Comparison of ENCODE assay signal across 1 cellular context in the genomic region with DNA sequence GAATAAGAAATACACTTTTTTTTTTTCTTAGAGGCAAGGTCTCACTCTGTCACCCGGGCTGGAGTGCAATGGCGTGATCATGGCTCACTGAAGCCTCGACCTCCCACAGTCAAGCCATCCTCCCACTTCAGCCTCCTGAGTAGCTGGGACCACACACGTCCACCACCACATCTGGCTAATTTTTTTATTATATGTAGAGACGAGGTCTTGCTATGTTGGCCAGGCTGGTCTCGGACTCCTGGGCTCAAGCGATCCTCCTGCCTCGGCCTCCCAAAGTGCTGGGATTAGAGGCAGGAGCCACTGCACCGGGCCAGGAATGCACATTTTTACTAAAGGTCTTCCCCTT.
TF ChIP-seq lines count a peak whose summit lies in the region.

No MANE protein-coding gene starts in this region.

TF ChIP-seq in HepG2, 621 proteins besides CTCF, POLR2A, EP300 and RAD21 (continued from another document and continues in another):
- TF ChIP-seq ZNF7 (CRISPR knock-in tag; IDR thresholded peaks at IDR 0.05) (no peak), YEATS4 (CRISPR knock-in tag; IDR thresholded peaks at IDR 0.05; ENCODE audit: borderline replicate concordance) (no peak), ZNF20 (CRISPR knock-in tag; IDR thresholded peaks at IDR 0.05) (0 out of 2 replicates have a peak, but pooled peaks have one; percentile 70), NFYC (CRISPR knock-in tag; IDR thresholded peaks at IDR 0.05) (no peak), PAX8 (CRISPR knock-in tag; IDR thresholded peaks at IDR 0.05; ENCODE audit: borderline replicate concordance) (0 out of 2 replicates have a peak, but pooled peaks have one; percentile 11), NFATC3 (CRISPR knock-in tag; IDR thresholded peaks at IDR 0.05) (no peak), SRY (CRISPR knock-in tag; IDR thresholded peaks at IDR 0.05) (no peak), ZNF383 (CRISPR knock-in tag; IDR thresholded peaks at IDR 0.05; ENCODE audit: borderline replicate concordance) (no peak), SRSF9 (IDR thresholded peaks at IDR 0.05; ENCODE audit: borderline replicate concordance, insufficient read depth, low read depth, low read length, poor library complexity, severe bottlenecking) (no peak), NFIB (CRISPR knock-in tag; IDR thresholded peaks at IDR 0.05; ENCODE audit: borderline replicate concordance) (no peak), HMGXB4 (CRISPR knock-in tag; IDR thresholded peaks at IDR 0.05; ENCODE audit: borderline replicate concordance in 1 of 2, low read depth in 1 of 2) (0 out of 4 replicates have a peak, but pooled peaks of 1 of the 2 experiments have one; percentile 8), ZNF562 (CRISPR knock-in tag; IDR thresholded peaks at IDR 0.05; ENCODE audit: borderline replicate concordance) (no peak), ZBTB2 (CRISPR knock-in tag; IDR thresholded peaks at IDR 0.05; ENCODE audit: low read depth) (no peak), ZNF530 (CRISPR knock-in tag; IDR thresholded peaks at IDR 0.05; ENCODE audit: low read depth) (no peak), NFE2L1 (CRISPR knock-in tag; IDR thresholded peaks at IDR 0.05; ENCODE audit: borderline replicate concordance) (no peak), SKIL (CRISPR knock-in tag; IDR thresholded peaks at IDR 0.05; ENCODE audit: borderline replicate concordance) (no peak), NFKB2 (CRISPR knock-in tag; IDR thresholded peaks at IDR 0.05; ENCODE audit: borderline replicate concordance) (no peak), SIN3A (IDR thresholded peaks at IDR 0.05; ENCODE audit: borderline replicate concordance, low read depth, low read length) (0 out of 2 replicates have a peak, but pooled peaks have one; percentile 4), ETV5 (CRISPR knock-in tag; IDR thresholded peaks at IDR 0.05; ENCODE audit: borderline replicate concordance) (no peak), U2AF1 (optimal IDR thresholded peaks at IDR 0.05; ENCODE audit: low read depth, low read length) (no peak), RXRB (CRISPR knock-in tag; IDR thresholded peaks at IDR 0.05; ENCODE audit: borderline replicate concordance) (no peak), ZNF703 (CRISPR knock-in tag; IDR thresholded peaks at IDR 0.05; ENCODE audit: borderline replicate concordance) (no peak), ZNF354B (CRISPR knock-in tag; IDR thresholded peaks at IDR 0.05) (no peak), ZFYVE20 (CRISPR knock-in tag; IDR thresholded peaks at IDR 0.05; ENCODE audit: borderline replicate concordance, low read depth) (no peak), ZSCAN20 (CRISPR knock-in tag; IDR thresholded peaks at IDR 0.05; ENCODE audit: borderline replicate concordance) (no peak), ZNF552 (CRISPR knock-in tag; IDR thresholded peaks at IDR 0.05; ENCODE audit: borderline replicate concordance) (no peak), RCOR2 (CRISPR knock-in tag; IDR thresholded peaks at IDR 0.05) (0 out of 2 replicates have a peak, but pooled peaks have one; percentile 2), KMT2B (CRISPR knock-in tag; IDR thresholded peaks at IDR 0.05) (no peak), HNF1B (CRISPR knock-in tag; IDR thresholded peaks at IDR 0.05) (no peak), ZFX (CRISPR knock-in tag; IDR thresholded peaks at IDR 0.05; ENCODE audit: low read depth) (no peak), NR2F1 (CRISPR knock-in tag; IDR thresholded peaks at IDR 0.05) (no peak), ZNF670 (CRISPR knock-in tag; IDR thresholded peaks at IDR 0.05; ENCODE audit: borderline replicate concordance) (peak; percentile 67; the same call in 1 of the 2 replicates), CBX1 (IDR thresholded peaks at IDR 0.05; ENCODE audit: low read depth) (no peak), ZNF772 (CRISPR knock-in tag; IDR thresholded peaks at IDR 0.05) (0 out of 2 replicates have a peak, but pooled peaks have one; percentile 27), MTA1 (CRISPR knock-in tag; IDR thresholded peaks at IDR 0.05; ENCODE audit: borderline replicate concordance) (no peak), PHF21A (CRISPR knock-in tag; IDR thresholded peaks at IDR 0.05) (no peak), ZNF264 (CRISPR knock-in tag; IDR thresholded peaks at IDR 0.05) (0 out of 2 replicates have a peak, but pooled peaks have one; percentile 2), ZNF180 (CRISPR knock-in tag; IDR thresholded peaks at IDR 0.05; ENCODE audit: borderline replicate concordance, low read depth) (no peak), ZNF891 (CRISPR knock-in tag; IDR thresholded peaks at IDR 0.05) (no peak), ISX (CRISPR knock-in tag; conservative IDR thresholded peaks at IDR 0.05) (no peak), SP1 (IDR thresholded peaks at IDR 0.05) (no peak), SP1 (CRISPR knock-in tag; IDR thresholded peaks at IDR 0.05) (no peak)
- TF ChIP-seq, protein P1, sequence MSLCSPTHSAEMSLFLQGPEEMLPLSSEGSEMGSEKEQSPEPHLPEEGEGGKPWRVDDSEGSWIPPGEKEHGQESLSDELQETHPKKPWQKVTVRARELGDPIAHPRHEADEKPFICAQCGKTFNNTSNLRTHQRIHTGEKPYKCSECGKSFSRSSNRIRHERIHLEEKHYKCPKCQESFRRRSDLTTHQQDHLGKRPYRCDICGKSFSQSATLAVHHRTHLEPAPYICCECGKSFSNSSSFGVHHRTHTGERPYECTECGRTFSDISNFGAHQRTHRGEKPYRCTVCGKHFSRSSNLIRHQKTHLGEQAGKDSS (CRISPR knock-in tag; IDR thresholded peaks at IDR 0.05; ENCODE audit: borderline replicate concordance, low read depth) = no peak
- TF ChIP-seq, protein P2, sequence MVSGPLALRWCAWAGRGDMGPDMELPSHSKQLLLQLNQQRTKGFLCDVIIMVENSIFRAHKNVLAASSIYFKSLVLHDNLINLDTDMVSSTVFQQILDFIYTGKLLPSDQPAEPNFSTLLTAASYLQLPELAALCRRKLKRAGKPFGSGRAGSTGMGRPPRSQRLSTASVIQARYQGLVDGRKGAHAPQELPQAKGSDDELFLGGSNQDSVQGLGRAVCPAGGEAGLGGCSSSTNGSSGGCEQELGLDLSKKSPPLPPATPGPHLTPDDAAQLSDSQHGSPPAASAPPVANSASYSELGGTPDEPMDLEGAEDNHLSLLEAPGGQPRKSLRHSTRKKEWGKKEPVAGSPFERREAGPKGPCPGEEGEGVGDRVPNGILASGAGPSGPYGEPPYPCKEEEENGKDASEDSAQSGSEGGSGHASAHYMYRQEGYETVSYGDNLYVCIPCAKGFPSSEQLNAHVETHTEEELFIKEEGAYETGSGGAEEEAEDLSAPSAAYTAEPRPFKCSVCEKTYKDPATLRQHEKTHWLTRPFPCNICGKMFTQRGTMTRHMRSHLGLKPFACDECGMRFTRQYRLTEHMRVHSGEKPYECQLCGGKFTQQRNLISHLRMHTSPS (CRISPR knock-in tag; IDR thresholded peaks at IDR 0.05; ENCODE audit: low read depth) = no peak
- TF ChIP-seq, protein P3, sequence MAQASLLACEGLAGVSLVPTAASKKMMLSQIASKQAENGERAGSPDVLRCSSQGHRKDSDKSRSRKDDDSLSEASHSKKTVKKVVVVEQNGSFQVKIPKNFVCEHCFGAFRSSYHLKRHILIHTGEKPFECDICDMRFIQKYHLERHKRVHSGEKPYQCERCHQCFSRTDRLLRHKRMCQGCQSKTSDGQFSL (CRISPR knock-in tag; IDR thresholded peaks at IDR 0.05) = no peak
- TF ChIP-seq, protein P4, sequence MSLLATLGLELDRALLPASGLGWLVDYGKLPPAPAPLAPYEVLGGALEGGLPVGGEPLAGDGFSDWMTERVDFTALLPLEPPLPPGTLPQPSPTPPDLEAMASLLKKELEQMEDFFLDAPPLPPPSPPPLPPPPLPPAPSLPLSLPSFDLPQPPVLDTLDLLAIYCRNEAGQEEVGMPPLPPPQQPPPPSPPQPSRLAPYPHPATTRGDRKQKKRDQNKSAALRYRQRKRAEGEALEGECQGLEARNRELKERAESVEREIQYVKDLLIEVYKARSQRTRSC (CRISPR knock-in tag; IDR thresholded peaks at IDR 0.05; ENCODE audit: low read depth) = no peak
- TF ChIP-seq, protein P5, sequence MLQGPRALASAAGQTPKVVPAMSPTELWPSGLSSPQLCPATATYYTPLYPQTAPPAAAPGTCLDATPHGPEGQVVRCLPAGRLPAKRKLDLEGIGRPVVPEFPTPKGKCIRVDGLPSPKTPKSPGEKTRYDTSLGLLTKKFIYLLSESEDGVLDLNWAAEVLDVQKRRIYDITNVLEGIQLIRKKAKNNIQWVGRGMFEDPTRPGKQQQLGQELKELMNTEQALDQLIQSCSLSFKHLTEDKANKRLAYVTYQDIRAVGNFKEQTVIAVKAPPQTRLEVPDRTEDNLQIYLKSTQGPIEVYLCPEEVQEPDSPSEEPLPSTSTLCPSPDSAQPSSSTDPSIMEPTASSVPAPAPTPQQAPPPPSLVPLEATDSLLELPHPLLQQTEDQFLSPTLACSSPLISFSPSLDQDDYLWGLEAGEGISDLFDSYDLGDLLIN (CRISPR knock-in tag; IDR thresholded peaks at IDR 0.05; ENCODE audit: borderline replicate concordance) = no peak
- TF ChIP-seq, protein P6, sequence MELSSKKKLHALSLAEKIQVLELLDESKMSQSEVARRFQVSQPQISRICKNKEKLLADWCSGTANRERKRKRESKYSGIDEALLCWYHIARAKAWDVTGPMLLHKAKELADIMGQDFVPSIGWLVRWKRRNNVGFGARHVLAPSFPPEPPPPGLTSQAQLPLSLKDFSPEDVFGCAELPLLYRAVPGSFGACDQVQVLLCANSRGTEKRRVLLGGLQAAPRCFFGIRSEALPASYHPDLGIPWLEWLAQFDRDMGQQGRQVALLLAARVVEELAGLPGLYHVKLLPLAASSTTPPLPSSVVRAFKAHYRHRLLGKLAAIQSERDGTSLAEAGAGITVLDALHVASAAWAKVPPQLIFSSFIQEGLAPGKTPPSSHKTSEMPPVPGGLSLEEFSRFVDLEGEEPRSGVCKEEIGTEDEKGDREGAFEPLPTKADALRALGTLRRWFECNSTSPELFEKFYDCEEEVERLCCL (CRISPR knock-in tag; IDR thresholded peaks at IDR 0.05; ENCODE audit: borderline replicate concordance) = 0 out of 2 replicates have a peak, but pooled peaks have one; percentile 34
- TF ChIP-seq, protein P7, sequence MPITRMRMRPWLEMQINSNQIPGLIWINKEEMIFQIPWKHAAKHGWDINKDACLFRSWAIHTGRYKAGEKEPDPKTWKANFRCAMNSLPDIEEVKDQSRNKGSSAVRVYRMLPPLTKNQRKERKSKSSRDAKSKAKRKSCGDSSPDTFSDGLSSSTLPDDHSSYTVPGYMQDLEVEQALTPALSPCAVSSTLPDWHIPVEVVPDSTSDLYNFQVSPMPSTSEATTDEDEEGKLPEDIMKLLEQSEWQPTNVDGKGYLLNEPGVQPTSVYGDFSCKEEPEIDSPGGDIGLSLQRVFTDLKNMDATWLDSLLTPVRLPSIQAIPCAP (CRISPR knock-in tag; IDR thresholded peaks at IDR 0.05; ENCODE audit: low read depth) = no peak
- TF ChIP-seq, protein P8, sequence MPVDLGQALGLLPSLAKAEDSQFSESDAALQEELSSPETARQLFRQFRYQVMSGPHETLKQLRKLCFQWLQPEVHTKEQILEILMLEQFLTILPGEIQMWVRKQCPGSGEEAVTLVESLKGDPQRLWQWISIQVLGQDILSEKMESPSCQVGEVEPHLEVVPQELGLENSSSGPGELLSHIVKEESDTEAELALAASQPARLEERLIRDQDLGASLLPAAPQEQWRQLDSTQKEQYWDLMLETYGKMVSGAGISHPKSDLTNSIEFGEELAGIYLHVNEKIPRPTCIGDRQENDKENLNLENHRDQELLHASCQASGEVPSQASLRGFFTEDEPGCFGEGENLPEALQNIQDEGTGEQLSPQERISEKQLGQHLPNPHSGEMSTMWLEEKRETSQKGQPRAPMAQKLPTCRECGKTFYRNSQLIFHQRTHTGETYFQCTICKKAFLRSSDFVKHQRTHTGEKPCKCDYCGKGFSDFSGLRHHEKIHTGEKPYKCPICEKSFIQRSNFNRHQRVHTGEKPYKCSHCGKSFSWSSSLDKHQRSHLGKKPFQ (CRISPR knock-in tag; IDR thresholded peaks at IDR 0.05; ENCODE audit: insufficient replicate concordance) = no peak
